28 cellular contexts compared by ENCODE assay signal in genomic region chr12:21699851-21700250, GRCh38.
"Had no signal": no experiment of that assay in that cellular context is flagged by ENCODE, and none has a peak within 500 bp of the region (broad histone marks: within the 10 kb centered on the region; RNA-seq: fewer than 3 reads in every experiment).

No MANE protein-coding gene starts in this region.

- H3K9me3 Mint-ChIP-seq: stimulated activated effector memory CD8-positive, alpha-beta T cell treated with anti-CD3 and anti-CD28 coated beads, Interleukin-12 subunit alpha, Interleukin-12 subunit beta, amount 100 ng/mL, for 72 hours; stimulated activated memory B cell treated with anti-CD40 and anti-IgM and Interleukin-4, amounts not matched to agents 10 μg/mL and 1 μg/mL and 100 μg/mL, for 72 hours; stimulated activated naive CD8-positive, alpha-beta T cell treated with anti-CD3 and anti-CD28 coated beads, Interleukin-15, amount 100 ng/mL, for 72 hours; stimulated activated naive CD8-positive, alpha-beta T cell treated with anti-CD3 and anti-CD28 coated beads, Interleukin-15, Interleukin-2, amounts not matched to agents 100 ng/mL and 50 ng/mL, for 24 hours; type B pancreatic cell had no signal

- H3K4me3 Mint-ChIP-seq: stimulated activated effector memory CD8-positive, alpha-beta T cell treated with anti-CD3 and anti-CD28 coated beads, Interleukin-12 subunit alpha, Interleukin-12 subunit beta, amount 100 ng/mL, for 72 hours; stimulated activated memory B cell treated with anti-CD40 and anti-IgM and Interleukin-4, amounts not matched to agents 10 μg/mL and 1 μg/mL and 100 μg/mL, for 72 hours; stimulated activated naive B cell treated with anti-CD40 and anti-IgM and Interleukin-4, amounts not matched to agents 10 μg/mL and 1 μg/mL and 100 μg/mL, for 72 hours; stimulated activated naive CD8-positive, alpha-beta T cell treated with anti-CD3 and anti-CD28 coated beads, Interleukin-15, amount 100 ng/mL, for 72 hours; stimulated activated naive CD8-positive, alpha-beta T cell treated with anti-CD3 and anti-CD28 coated beads, Interleukin-15, Interleukin-2, amounts not matched to agents 100 ng/mL and 50 ng/mL, for 24 hours; type B pancreatic cell had no signal

- H3K27ac Mint-ChIP-seq: stimulated activated effector memory CD8-positive, alpha-beta T cell treated with anti-CD3 and anti-CD28 coated beads, Interleukin-12 subunit alpha, Interleukin-12 subunit beta, amount 100 ng/mL, for 72 hours; stimulated activated memory B cell treated with anti-CD40 and anti-IgM and Interleukin-4, amounts not matched to agents 10 μg/mL and 1 μg/mL and 100 μg/mL, for 72 hours; stimulated activated naive B cell treated with anti-CD40 and anti-IgM and Interleukin-4, amounts not matched to agents 10 μg/mL and 1 μg/mL and 100 μg/mL, for 72 hours; stimulated activated naive CD8-positive, alpha-beta T cell treated with anti-CD3 and anti-CD28 coated beads, Interleukin-15, amount 100 ng/mL, for 72 hours; stimulated activated naive CD8-positive, alpha-beta T cell treated with anti-CD3 and anti-CD28 coated beads, Interleukin-15, Interleukin-2, amounts not matched to agents 100 ng/mL and 50 ng/mL, for 24 hours; type B pancreatic cell had no signal

- DNase-seq: stimulated activated CD4-positive, alpha-beta T cell treated with anti-CD3 and anti-CD28 coated beads, Interleukin-2, amount 100 ng/mL, for 48 hours; stimulated activated CD4-positive, alpha-beta T cell treated with anti-CD3 and anti-CD28 coated beads, Interleukin-4, amount 100 ng/mL, for 1 hour; stimulated activated CD4-positive, alpha-beta T cell treated with anti-CD3 and anti-CD28 coated beads, Interleukin-4, amount 100 ng/mL, for 24 hours; stimulated activated CD4-positive, alpha-beta T cell treated with anti-CD3 and anti-CD28 coated beads, Interleukin-4, amount 100 ng/mL, for 4 hours; stimulated activated CD8-positive, alpha-beta memory T cell treated with anti-CD3 and anti-CD28 coated beads, Interleukin-4, amount 100 ng/mL, for 48 hours; stimulated activated naive B cell treated with anti-CD40 and anti-IgM and Interleukin-4, amounts not matched to agents 10 μg/mL and 1 μg/mL and 100 μg/mL, for 72 hours; stimulated activated naive CD4-positive, alpha-beta T cell; stimulated activated naive CD4-positive, alpha-beta T cell treated with Interleukin-2 at 50 U/mL for 16 hours; stimulated activated naive CD8-positive, alpha-beta T cell treated with anti-CD3 and anti-CD28 coated beads, Interleukin-15, amount 100 ng/mL, for 72 hours; stimulated activated naive CD8-positive, alpha-beta T cell treated with anti-CD3 and anti-CD28 coated beads, Interleukin-15, Interleukin-2, amounts not matched to agents 100 U/mL and 50 U/mL, for 24 hours; stomach; substantia nigra; testis; thyroid gland; tibial artery; transverse colon; trophoblast cell; upper lobe of left lung; upper lobe of right lung; uterus had no signal

- H3K36me3 Mint-ChIP-seq: stimulated activated effector memory CD8-positive, alpha-beta T cell treated with anti-CD3 and anti-CD28 coated beads, Interleukin-12 subunit alpha, Interleukin-12 subunit beta, amount 100 ng/mL, for 72 hours; stimulated activated memory B cell treated with anti-CD40 and anti-IgM and Interleukin-4, amounts not matched to agents 10 μg/mL and 1 μg/mL and 100 μg/mL, for 72 hours; stimulated activated naive B cell treated with anti-CD40 and anti-IgM and Interleukin-4, amounts not matched to agents 10 μg/mL and 1 μg/mL and 100 μg/mL, for 72 hours; type B pancreatic cell had no signal

- H3K4me1 Mint-ChIP-seq: stimulated activated effector memory CD8-positive, alpha-beta T cell treated with anti-CD3 and anti-CD28 coated beads, Interleukin-12 subunit alpha, Interleukin-12 subunit beta, amount 100 ng/mL, for 72 hours; stimulated activated memory B cell treated with anti-CD40 and anti-IgM and Interleukin-4, amounts not matched to agents 10 μg/mL and 1 μg/mL and 100 μg/mL, for 72 hours; stimulated activated naive B cell treated with anti-CD40 and anti-IgM and Interleukin-4, amounts not matched to agents 10 μg/mL and 1 μg/mL and 100 μg/mL, for 72 hours; stimulated activated naive CD8-positive, alpha-beta T cell treated with anti-CD3 and anti-CD28 coated beads, Interleukin-15, amount 100 ng/mL, for 72 hours had no signal

- H3K4me3 ChIP-seq: stomach, suprapubic skin, testis, thoracic aorta, thyroid gland, tibial artery, tibial nerve, transverse colon, upper lobe of left lung, upper lobe of right lung, uterus, vagina had no signal

- H3K27me3 Mint-ChIP-seq: stimulated activated memory B cell treated with anti-CD40 and anti-IgM and Interleukin-4, amounts not matched to agents 10 μg/mL and 1 μg/mL and 100 μg/mL, for 72 hours; stimulated activated naive B cell treated with anti-CD40 and anti-IgM and Interleukin-4, amounts not matched to agents 10 μg/mL and 1 μg/mL and 100 μg/mL, for 72 hours; stimulated activated naive CD8-positive, alpha-beta T cell treated with anti-CD3 and anti-CD28 coated beads, Interleukin-15, amount 100 ng/mL, for 72 hours; stimulated activated naive CD8-positive, alpha-beta T cell treated with anti-CD3 and anti-CD28 coated beads, Interleukin-15, Interleukin-2, amounts not matched to agents 100 ng/mL and 50 ng/mL, for 24 hours had no signal

- ATAC-seq: stimulated activated effector memory CD8-positive, alpha-beta T cell treated with anti-CD3 and anti-CD28 coated beads, Interleukin-12 subunit alpha, Interleukin-12 subunit beta, amount 100 ng/mL, for 72 hours; stimulated activated memory B cell treated with anti-CD40 and anti-IgM and Interleukin-4, amounts not matched to agents 10 μg/mL and 1 μg/mL and 100 μg/mL, for 72 hours; stimulated activated naive B cell treated with anti-CD40 and anti-IgM and Interleukin-4, amounts not matched to agents 10 μg/mL and 1 μg/mL and 100 μg/mL, for 72 hours; stimulated activated naive CD8-positive, alpha-beta T cell treated with anti-CD3 and anti-CD28 coated beads, Interleukin-15, amount 100 ng/mL, for 72 hours; stimulated activated naive CD8-positive, alpha-beta T cell treated with anti-CD3 and anti-CD28 coated beads, Interleukin-15, Interleukin-2, amounts not matched to agents 100 U/mL and 50 U/mL, for 24 hours; upper lobe of right lung had no signal
